In genomic region chr5:76256116-76256889, GRCh38 we compare ENCODE assay signal across 9 cellular contexts.
A peak's percentile ranks its signal among the peaks of the same experiment; 100 is the strongest.
DNase-seq lines count a peak whose midpoint lies in the region; ATAC-seq and TF ChIP-seq lines count a peak whose summit lies in the region.
"Had no signal": no experiment of that assay in that cellular context is flagged by ENCODE, and none has a peak within 500 bp of the region (broad histone marks: within the 10 kb centered on the region; RNA-seq: fewer than 3 reads in every experiment).

No MANE protein-coding gene starts in this region.

- 13 to 24% methylated on average over 7 of the region's 8 CpGs for WGBS in gastroesophageal sphincter (ENCODE audit: low coverage in 1 of 2), 2 donors

- ATAC-seq in CD4-positive, CD25-positive, alpha-beta regulatory T cell (ENCODE audit: low read depth in 2 of 2) = peak; percentile 94 to 95
- ATAC-seq in GM19397 (IDR thresholded peaks at IDR 0.05; ENCODE audit: unreplicated experiment) = peak; percentile 89
- ATAC-seq in gastroesophageal sphincter = peak; percentile 71

- peak overlapping the region; percentile 30 for H3K4me3 ChIP-seq in CD4-positive, CD25-positive, alpha-beta regulatory T cell (ENCODE audit: low read depth, low read length)
- H3K4me3 ChIP-seq in gastroesophageal sphincter = no peak overlapping the region
- no peak overlapping the region for H3K4me3 ChIP-seq in parathyroid adenoma (ENCODE audit: low read depth, low read length)

- H3K4me1 ChIP-seq in CD4-positive, CD25-positive, alpha-beta regulatory T cell (ENCODE audit: control insufficient read depth, insufficient read depth, low read length, poor library complexity, severe bottlenecking) = no peaks in the 10 kb centered on the region
- peaks cover 0 to 7% (median 0%) of the 10 kb centered on the region in 3 donors for H3K4me1 ChIP-seq in gastroesophageal sphincter
- no peaks in the 10 kb centered on the region for H3K4me1 ChIP-seq in parathyroid adenoma

- peak overlapping the region in 2 of 4 donors; percentile 2 to 35 for H3K4me3 Mint-ChIP-seq in CD4-positive, CD25-positive, alpha-beta regulatory T cell
- H3K4me3 Mint-ChIP-seq: T-helper 1 cell treated with Interleukin-12 subunit alpha and Interleukin-12 subunit beta and Interleukin-4 antibody, amounts not matched to agents 30 μg/mL and 1 μg/mL, for 36 hours had no signal

- TF ChIP-seq POLR2A in gastroesophageal sphincter (IDR thresholded peaks at IDR 0.05) = no peak

- peak; percentile 93 for TF ChIP-seq RAD21 in Ishikawa (IDR thresholded peaks at IDR 0.05; ENCODE audit: low read depth)

- H3K4me2 ChIP-seq in parathyroid adenoma (ENCODE audit: low read length) = peak overlapping the region; percentile 61

- H3K36me3 ChIP-seq in CD4-positive, CD25-positive, alpha-beta regulatory T cell (ENCODE audit: control insufficient read depth, insufficient read depth, low read length) = no peaks in the 10 kb centered on the region
- H3K36me3 ChIP-seq in gastroesophageal sphincter (no peaks in the 10 kb centered on the region), parathyroid adenoma (ENCODE audit: control insufficient read depth, insufficient read depth, low read length) (no peaks in the 10 kb centered on the region)

- no peaks in the 10 kb centered on the region for H3K9me3 Mint-ChIP-seq in CD4-positive, CD25-positive, alpha-beta regulatory T cell
- H3K9me3 Mint-ChIP-seq: T-helper 1 cell treated with Interleukin-12 subunit alpha and Interleukin-12 subunit beta and Interleukin-4 antibody, amounts not matched to agents 30 μg/mL and 1 μg/mL, for 36 hours had no signal

- no peak overlapping the region for H2AFZ ChIP-seq in parathyroid adenoma

- TF ChIP-seq EP300 in Ishikawa (IDR thresholded peaks at IDR 0.05; ENCODE audit: borderline replicate concordance) (no peak), gastroesophageal sphincter (IDR thresholded peaks at IDR 0.05) (no peak)

- H3K9me3 ChIP-seq in CD4-positive, CD25-positive, alpha-beta regulatory T cell (ENCODE audit: control insufficient read depth in 2 of 2, low read length in 2 of 2) = no peaks in the 10 kb centered on the region
- H3K9me3 ChIP-seq in gastroesophageal sphincter = no peaks in the 10 kb centered on the region
- no peaks in the 10 kb centered on the region for H3K9me3 ChIP-seq in parathyroid adenoma (ENCODE audit: control insufficient read depth, low read length)

- DNase-seq in CD4-positive, CD25-positive, alpha-beta regulatory T cell = peak; percentile 39 to 86 (median 69)
- DNase-seq in RPMI7951 (ENCODE audit: low read depth) = peak; percentile 58
- DNase-seq in activated T-helper 9 cell treated with anti-CD3 and anti-CD28 coated beads, Interleukin-2, amount 50 U/mL, for 16 hours (ENCODE audit: low read depth) = peak; percentile 20
- DNase-seq in GOT3 (lab: John Stamatoyannopoulos, UW) = no peak

- H3K27me3 ChIP-seq in CD4-positive, CD25-positive, alpha-beta regulatory T cell (ENCODE audit: control insufficient read depth, insufficient read depth, low read length) = peaks cover 8% of the 10 kb centered on the region
- no peaks in the 10 kb centered on the region for H3K27me3 ChIP-seq in gastroesophageal sphincter
- H3K27me3 ChIP-seq in parathyroid adenoma (ENCODE audit: control insufficient read depth, insufficient read depth, low read length) = no peaks in the 10 kb centered on the region

- H3K27ac Mint-ChIP-seq in CD4-positive, CD25-positive, alpha-beta regulatory T cell = peak overlapping the region in 1 of 3 donors; percentile 37
- H3K27ac Mint-ChIP-seq: T-helper 1 cell treated with Interleukin-12 subunit alpha and Interleukin-12 subunit beta and Interleukin-4 antibody, amounts not matched to agents 30 μg/mL and 1 μg/mL, for 36 hours had no signal

- H3K27ac ChIP-seq in CD4-positive, CD25-positive, alpha-beta regulatory T cell (ENCODE audit: insufficient read depth, low read length, poor library complexity, severe bottlenecking) = no peak overlapping the region
- H3K27ac ChIP-seq in gastroesophageal sphincter = no peak overlapping the region
- H3K27ac ChIP-seq in parathyroid adenoma = no peak overlapping the region

- H3K4me1 Mint-ChIP-seq in CD4-positive, CD25-positive, alpha-beta regulatory T cell = peaks cover 4 to 11% (median 6%) of the 10 kb centered on the region in 4 donors

- peak in 3 of 4 experiments; percentile 29 to 60 (median 29) for TF ChIP-seq CTCF in gastroesophageal sphincter (IDR thresholded peaks at IDR 0.05)
- peak; percentile 51 for TF ChIP-seq CTCF in parathyroid adenoma (IDR thresholded peaks at IDR 0.05)

- H3K9ac ChIP-seq in parathyroid adenoma = no peak overlapping the region

- H3K27me3 Mint-ChIP-seq in CD4-positive, CD25-positive, alpha-beta regulatory T cell = peaks cover 21% of the 10 kb centered on the region

- H3K79me2 ChIP-seq in parathyroid adenoma = no peaks in the 10 kb centered on the region

- no peaks in the 10 kb centered on the region for H3K36me3 Mint-ChIP-seq in CD4-positive, CD25-positive, alpha-beta regulatory T cell

TF ChIP-seq in Ishikawa, 13 proteins besides CTCF, POLR2A, EP300 and RAD21:
- TF ChIP-seq MAX (IDR thresholded peaks at IDR 0.05) = no peak
- TF ChIP-seq CEBPB (IDR thresholded peaks at IDR 0.05) = no peak
- no peak for TF ChIP-seq TCF12 (IDR thresholded peaks at IDR 0.05; ENCODE audit: low read depth)
- TF ChIP-seq EGR1 (IDR thresholded peaks at IDR 0.05) = no peak
